In genomic region chr17:83170571-83171260, GRCh38 we compare ENCODE assay signal across 13 cellular contexts.
"Had no signal": no experiment of that assay in that cellular context is flagged by ENCODE, and none has a peak within 500 bp of the region (broad histone marks: within the 10 kb centered on the region; RNA-seq: fewer than 3 reads in every experiment).

No MANE protein-coding gene starts in this region.

- H3K4me1 Mint-ChIP-seq: activated naive CD4-positive, alpha-beta T cell treated with anti-CD3 and anti-CD28 coated beads, Interleukin-2, amount 10 ng/mL, durations not matched to agents 7 days and 5 days; central memory CD8-positive, alpha-beta T cell had no signal

- H3K4me1 ChIP-seq: adrenal gland, pancreas, thyroid gland, uterus had no signal

- H3K27me3 ChIP-seq: adrenal gland, pancreas, thyroid gland, uterus had no signal

- H3K4me3 Mint-ChIP-seq: activated naive CD4-positive, alpha-beta T cell treated with anti-CD3 and anti-CD28 coated beads, Interleukin-2, amount 10 ng/mL, durations not matched to agents 7 days and 5 days; central memory CD8-positive, alpha-beta T cell; effector memory CD8-positive, alpha-beta T cell; memory B cell had no signal

- DNase-seq: activated CD4-positive, alpha-beta T cell treated with anti-CD3 and anti-CD28 coated beads for 1 hour; activated naive CD4-positive, alpha-beta T cell treated with anti-CD3 and anti-CD28 coated beads, Interleukin-2, amount 10 ng/mL, durations not matched to agents 7 days and 5 days; activated T-cell treated with anti-CD3 and anti-CD28 coated beads for 4 hours; effector memory CD8-positive, alpha-beta T cell; glutamatergic neuron; stimulated activated CD4-positive, alpha-beta T cell treated with anti-CD3 and anti-CD28 coated beads, Interleukin-15, amount 100 ng/mL, for 24 hours; thyroid gland; uterus had no signal

- H3K27ac Mint-ChIP-seq: activated naive CD4-positive, alpha-beta T cell treated with anti-CD3 and anti-CD28 coated beads, Interleukin-2, amount 10 ng/mL, durations not matched to agents 7 days and 5 days; activated T-helper 2 cell treated with anti-CD3 and anti-CD28 coated beads, Interferon-gamma antibody, Interleukin-2, Interleukin-4, amounts not matched to agents 10 μg/mL and 5 μg/mL and 100 μg/mL, durations not matched to agents 14 hours and 24 hours and 36 hours; effector memory CD8-positive, alpha-beta T cell; memory B cell had no signal

- H3K4me3 ChIP-seq: adrenal gland, pancreas, thyroid gland, uterus had no signal

- H3K36me3 ChIP-seq: adrenal gland, pancreas, thyroid gland, uterus had no signal

- H3K27ac ChIP-seq: adrenal gland, pancreas, thyroid gland, uterus had no signal

- H3K9me3 Mint-ChIP-seq: activated naive CD4-positive, alpha-beta T cell treated with anti-CD3 and anti-CD28 coated beads, Interleukin-2, amount 10 ng/mL, durations not matched to agents 7 days and 5 days; activated T-helper 2 cell treated with anti-CD3 and anti-CD28 coated beads, Interferon-gamma antibody, Interleukin-2, Interleukin-4, amounts not matched to agents 10 μg/mL and 5 μg/mL and 100 μg/mL, durations not matched to agents 14 hours and 24 hours and 36 hours; central memory CD8-positive, alpha-beta T cell; effector memory CD8-positive, alpha-beta T cell had no signal

- ATAC-seq: effector memory CD8-positive, alpha-beta T cell had no signal

- H3K36me3 Mint-ChIP-seq: activated naive CD4-positive, alpha-beta T cell treated with anti-CD3 and anti-CD28 coated beads, Interleukin-2, amount 10 ng/mL, durations not matched to agents 7 days and 5 days had no signal
